In the genomic region with DNA sequence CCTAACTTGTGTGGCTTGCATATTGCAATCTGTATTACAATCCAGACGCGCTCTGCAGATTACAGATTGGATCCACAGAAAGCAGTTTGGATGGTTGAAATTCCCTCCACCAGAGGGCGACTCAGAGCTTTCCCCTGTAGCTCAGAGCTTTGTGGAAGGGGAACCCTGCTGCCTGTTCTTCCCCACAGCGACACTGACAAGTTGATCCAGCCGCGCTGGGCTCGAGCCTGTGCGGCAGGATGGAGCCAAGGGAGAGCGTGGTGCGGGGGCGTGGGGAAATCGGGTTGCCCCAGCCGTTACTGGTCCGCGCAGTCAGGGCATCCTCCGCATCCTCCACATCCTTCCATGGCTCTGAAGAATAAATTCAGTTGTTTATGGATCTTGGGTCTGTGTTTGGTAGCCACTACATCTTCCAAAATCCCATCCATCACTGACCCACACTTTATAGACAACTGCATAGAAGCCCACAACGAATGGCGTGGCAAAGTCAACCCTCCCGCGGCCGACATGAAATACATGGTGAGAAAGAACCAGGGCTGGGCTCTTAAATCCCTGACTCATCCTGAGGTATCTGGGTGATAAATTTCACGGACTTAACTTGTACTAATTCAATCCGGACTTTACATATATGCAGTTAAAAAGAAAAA, we compare ENCODE assay signal across 8 cellular contexts. TPM values are rescaled to one million over a fixed set of nuclear protein-coding genes. Genes with fewer than 3 reads are reported as not detected.
DNase-seq lines count a peak whose midpoint lies in the region; ATAC-seq and TF ChIP-seq lines count a peak whose summit lies in the region.

A gene with protein sequence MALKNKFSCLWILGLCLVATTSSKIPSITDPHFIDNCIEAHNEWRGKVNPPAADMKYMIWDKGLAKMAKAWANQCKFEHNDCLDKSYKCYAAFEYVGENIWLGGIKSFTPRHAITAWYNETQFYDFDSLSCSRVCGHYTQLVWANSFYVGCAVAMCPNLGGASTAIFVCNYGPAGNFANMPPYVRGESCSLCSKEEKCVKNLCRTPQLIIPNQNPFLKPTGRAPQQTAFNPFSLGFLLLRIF (plus strand): TSS at position 287 of the 647 bp plus-strand sequence. CDS start 59 bp downstream, at position 346.

- peak within 1 kb of the TSS; percentile 49 for H3K27ac ChIP-seq in Panc1 (ENCODE audit: low read length)

- peak within 1 kb of the TSS; percentile 73 for H3K4me3 Mint-ChIP-seq in activated T-helper 2 cell treated with anti-CD3 and anti-CD28 coated beads, Interferon-gamma antibody, Interleukin-2, Interleukin-4, amounts not matched to agents 10 μg/mL and 5 μg/mL and 100 μg/mL, durations not matched to agents 14 hours and 24 hours and 36 hours (ENCODE audit: low read depth)
- peak within 1 kb of the TSS; percentile 86 for H3K4me3 Mint-ChIP-seq in neural crest cell
- H3K4me3 Mint-ChIP-seq in stimulated activated naive CD8-positive, alpha-beta T cell treated with anti-CD3 and anti-CD28 coated beads, Interleukin-15, amount 100 ng/mL, for 72 hours: peak within 1 kb of the TSS; percentile 56 to 74

- in situ Hi-C loops in Caki2 (cut with HindIII; ENCODE audit: low pct_unique_long_range_greater_than_20kb, low sequenced_read_pairs) (no loop called here), Panc1 (cut with HindIII; ENCODE audit: low pct_unique_long_range_greater_than_20kb, low sequenced_read_pairs) (no loop called here)

- TF ChIP-seq CTCF in Panc1 (IDR thresholded peaks at IDR 0.05) (peak; percentile 81), fibroblast of villous mesenchyme (IDR thresholded peaks at IDR 0.05; ENCODE audit: insufficient read depth, low read depth, low read length) (peak; percentile 86), neural crest cell (conservative IDR thresholded peaks at IDR 0.05) (peak; percentile 95)

- H3K36me3 Mint-ChIP-seq in activated T-helper 2 cell treated with anti-CD3 and anti-CD28 coated beads, Interferon-gamma antibody, Interleukin-2, Interleukin-4, amounts not matched to agents 10 μg/mL and 5 μg/mL and 100 μg/mL, durations not matched to agents 14 hours and 24 hours and 36 hours (ENCODE audit: low read depth): no peaks in the 10 kb centered on the region
- no peaks in the 10 kb centered on the region for H3K36me3 Mint-ChIP-seq in neural crest cell (ENCODE audit: low read depth)

- no peaks in the 10 kb centered on the region for H3K9me3 ChIP-seq in Panc1 (ENCODE audit: control insufficient read depth, insufficient read depth, low read depth, low read length)

- H3K4me1 ChIP-seq in Panc1 (ENCODE audit: control insufficient read depth, insufficient read depth, low read length): peaks cover 2% of the 10 kb centered on the region; the same call in 1 of the 2 replicates

- no peaks in the 10 kb centered on the region for H3K36me3 ChIP-seq in Panc1 (ENCODE audit: control insufficient read depth, insufficient read depth, low read length)

- POLR2A ChIA-PET in Panc1 (lab: Charles Lee): no interaction called here

- DNase-seq in Caki2 (ENCODE audit: low read depth) (peak; percentile 92), Panc1 (ENCODE audit: low read depth, low spot score) (peak; percentile 66), fibroblast of villous mesenchyme (ENCODE audit: low read depth) (peak; percentile 84), neural crest cell (ENCODE audit: low read depth, low spot score) (peak; percentile 96)
- peak; percentile 68 for DNase-seq in activated T-helper 2 cell treated with anti-CD3 and anti-CD28 coated beads, Interferon-gamma antibody, Interleukin-2, Interleukin-4, amounts not matched to agents 10 μg/mL and 5 μg/mL and 100 μg/mL, durations not matched to agents 14 hours and 24 hours and 36 hours (ENCODE audit: low spot score)
- DNase-seq in stimulated activated naive CD8-positive, alpha-beta T cell treated with anti-CD3 and anti-CD28 coated beads, Interleukin-15, amount 100 ng/mL, for 72 hours: peak; percentile 76 to 80

- no TSS peak for BruUV-seq in Panc1 (replicated peaks; lab: Mats Ljungman, UMichigan)

- ATAC-seq in GM19438 (IDR thresholded peaks at IDR 0.05; ENCODE audit: low read depth, unreplicated experiment): peak; percentile 63
- ATAC-seq in HG03565 (IDR thresholded peaks at IDR 0.05; ENCODE audit: unreplicated experiment): peak; percentile 54
- ATAC-seq in Panc1: peak; percentile 79
- peak; percentile 83 for ATAC-seq in stimulated activated naive CD8-positive, alpha-beta T cell treated with anti-CD3 and anti-CD28 coated beads, Interleukin-15, amount 100 ng/mL, for 72 hours

- H3K27me3 Mint-ChIP-seq in activated T-helper 2 cell treated with anti-CD3 and anti-CD28 coated beads, Interferon-gamma antibody, Interleukin-2, Interleukin-4, amounts not matched to agents 10 μg/mL and 5 μg/mL and 100 μg/mL, durations not matched to agents 14 hours and 24 hours and 36 hours (ENCODE audit: low read depth): peaks cover 52% of the 10 kb centered on the region
- peaks cover 3% of the 10 kb centered on the region for H3K27me3 Mint-ChIP-seq in neural crest cell (ENCODE audit: low read depth)
- peaks cover 25% of the 10 kb centered on the region for H3K27me3 Mint-ChIP-seq in stimulated activated naive CD8-positive, alpha-beta T cell treated with anti-CD3 and anti-CD28 coated beads, Interleukin-15, amount 100 ng/mL, for 72 hours

- peaks cover 23% of the 10 kb centered on the region for H3K4me1 Mint-ChIP-seq in activated T-helper 2 cell treated with anti-CD3 and anti-CD28 coated beads, Interferon-gamma antibody, Interleukin-2, Interleukin-4, amounts not matched to agents 10 μg/mL and 5 μg/mL and 100 μg/mL, durations not matched to agents 14 hours and 24 hours and 36 hours (ENCODE audit: low read depth)
- peaks cover 19% of the 10 kb centered on the region for H3K4me1 Mint-ChIP-seq in neural crest cell
- H3K4me1 Mint-ChIP-seq in stimulated activated naive CD8-positive, alpha-beta T cell treated with anti-CD3 and anti-CD28 coated beads, Interleukin-15, amount 100 ng/mL, for 72 hours: peaks cover 26% of the 10 kb centered on the region

- intact Hi-C loops in Panc1 (cut with micrococcal nuclease; ENCODE audit: unreplicated experiment): loop anchor here (10.0 kb wide), 1 partner anchor 150 kb away; a partner anchor contains a TSS
- intact Hi-C loops in activated T-helper 2 cell treated with anti-CD3 and anti-CD28 coated beads, Interferon-gamma antibody, Interleukin-2, Interleukin-4, amounts not matched to agents 10 μg/mL and 5 μg/mL and 100 μg/mL, durations not matched to agents 14 hours and 24 hours and 36 hours (cut with micrococcal nuclease): loop anchor here (1.0 to 10.0 kb wide), 10 partner anchors 57 to 1120 kb away; a partner anchor contains a TSS

- CTCF ChIA-PET in Panc1 (lab: Charles Lee): no interaction called here

- H3K4me3 ChIP-seq in Panc1 (ENCODE audit: low read depth in 2 of 2, low read length in 2 of 2) (peak within 1 kb of the TSS; percentile 41 to 51), fibroblast of villous mesenchyme (ENCODE audit: low read depth, low read length) (peak within 1 kb of the TSS; percentile 59)

- H3K27ac Mint-ChIP-seq in activated T-helper 2 cell treated with anti-CD3 and anti-CD28 coated beads, Interferon-gamma antibody, Interleukin-2, Interleukin-4, amounts not matched to agents 10 μg/mL and 5 μg/mL and 100 μg/mL, durations not matched to agents 14 hours and 24 hours and 36 hours: no peak within 1 kb of the TSS
- H3K27ac Mint-ChIP-seq in neural crest cell (ENCODE audit: unreplicated experiment): no peak within 1 kb of the TSS
- no peak within 1 kb of the TSS for H3K27ac Mint-ChIP-seq in stimulated activated naive CD8-positive, alpha-beta T cell treated with anti-CD3 and anti-CD28 coated beads, Interleukin-15, amount 100 ng/mL, for 72 hours

- H3K9me3 Mint-ChIP-seq in activated T-helper 2 cell treated with anti-CD3 and anti-CD28 coated beads, Interferon-gamma antibody, Interleukin-2, Interleukin-4, amounts not matched to agents 10 μg/mL and 5 μg/mL and 100 μg/mL, durations not matched to agents 14 hours and 24 hours and 36 hours: no peaks in the 10 kb centered on the region
- no peaks in the 10 kb centered on the region for H3K9me3 Mint-ChIP-seq in neural crest cell
- H3K9me3 Mint-ChIP-seq in stimulated activated naive CD8-positive, alpha-beta T cell treated with anti-CD3 and anti-CD28 coated beads, Interleukin-15, amount 100 ng/mL, for 72 hours: no peaks in the 10 kb centered on the region

- H3K27me3 ChIP-seq in Panc1 (ENCODE audit: control insufficient read depth, insufficient read depth, low read length): no peaks in the 10 kb centered on the region

RNA-seq across cellular contexts. Expression of the gene that starts here (rescaled TPM):
- total RNA-seq in Caki2 (2014; rRNA removed; shearing (Covaris generic); ENCODE audit: low replicate concordance): not detected in 2 replicates
- not detected for total RNA-seq in Panc1 (2021; ENCODE audit: unreplicated experiment)
- 0.42 TPM for polyA plus RNA-seq in Panc1 (2012; ENCODE audit: insufficient read length)
- total RNA-seq in activated T-helper 2 cell treated with anti-CD3 and anti-CD28 coated beads, Interferon-gamma antibody, Interleukin-2, Interleukin-4, amounts not matched to agents 10 μg/mL and 5 μg/mL and 100 μg/mL, durations not matched to agents 14 hours and 24 hours and 36 hours: not detected in 2 replicates
- not detected in 2 replicates for total RNA-seq in fibroblast of villous mesenchyme
- total RNA-seq in neural crest cell: not detected in 2 replicates

Comparison
In these comparisons a context has a peak if more than half of its experiments do, and no peak if none do; other contexts are left out.
1. Peak in every context shown above with its lines: DNase-seq, ATAC-seq, H3K4me3 ChIP-seq and H3K27ac ChIP-seq.
2. Peak in DNase-seq in Caki2; RNA of the gene not detected or under 1 TPM.
3. Peak in DNase-seq, ATAC-seq, H3K4me3 ChIP-seq and H3K27ac ChIP-seq in Panc1; RNA of the gene not detected or under 1 TPM.
4. Peak in DNase-seq in activated T-helper 2 cell treated with anti-CD3 and anti-CD28 coated beads, Interferon-gamma antibody, Interleukin-2, Interleukin-4, amounts not matched to agents 10 μg/mL and 5 μg/mL and 100 μg/mL, durations not matched to agents 14 hours and 24 hours and 36 hours; RNA of the gene not detected or under 1 TPM.
5. Peak in DNase-seq and H3K4me3 ChIP-seq in fibroblast of villous mesenchyme; RNA of the gene not detected or under 1 TPM.
6. Peak in DNase-seq in neural crest cell; RNA of the gene not detected or under 1 TPM.